29 cellular contexts compared by ENCODE assay signal in the genomic region with DNA sequence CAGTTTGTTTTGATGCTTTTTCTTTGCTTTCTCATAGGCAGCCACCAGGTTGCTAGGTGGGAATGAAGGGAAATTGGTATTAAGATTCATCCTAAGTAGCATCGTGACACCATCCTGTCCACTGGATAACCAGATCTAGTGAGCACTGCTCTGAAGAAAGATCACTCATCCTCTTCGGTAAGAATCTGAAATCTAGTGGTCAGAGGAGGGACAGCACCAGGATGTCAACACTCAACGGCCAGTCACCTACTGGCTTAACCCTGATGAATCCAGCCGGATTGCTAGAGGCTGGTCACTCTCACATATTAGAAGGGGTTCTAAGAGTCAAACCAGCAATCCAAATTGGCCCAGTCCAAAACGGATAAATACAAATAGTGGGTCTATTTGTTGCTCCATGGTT.
"Had no signal": no experiment of that assay in that cellular context is flagged by ENCODE, and none has a peak within 500 bp of the region (broad histone marks: within the 10 kb centered on the region; RNA-seq: fewer than 3 reads in every experiment).

No MANE protein-coding gene starts in this region.

- H3K4me3 Mint-ChIP-seq: activated B cell treated with CpG ODN at 0.5 μM for 24 hours; activated CD4-positive, alpha-beta T cell treated with anti-CD3 and anti-CD28 coated beads for 36 hours; activated naive CD4-positive, alpha-beta T cell treated with anti-CD3 and anti-CD28 coated beads for 36 hours; activated naive CD8-positive, alpha-beta T cell treated with anti-CD3 and anti-CD28 coated beads, Interleukin-2, amount 50 U/mL, for 24 hours; mesothelial cell of epicardium; naive thymus-derived CD8-positive, alpha-beta T cell; stimulated activated naive CD8-positive, alpha-beta T cell treated with anti-CD3 and anti-CD28 coated beads, Interleukin-15, Interleukin-2, amounts not matched to agents 100 ng/mL and 50 ng/mL, for 24 hours had no signal

- H3K4me3 ChIP-seq: body of pancreas, psoas muscle, right atrium auricular region, thyroid gland, upper lobe of right lung had no signal

- ATAC-seq: activated CD4-positive, alpha-beta T cell treated with anti-CD3 and anti-CD28 coated beads for 36 hours; activated naive CD8-positive, alpha-beta T cell treated with anti-CD3 and anti-CD28 coated beads, Interleukin-2, amount 50 U/mL, for 24 hours; body of pancreas; esophagus mucosa; left ventricle myocardium superior; naive thymus-derived CD8-positive, alpha-beta T cell; psoas muscle had no signal

- FAIRE-seq: endothelial cell of umbilical vein, frontal cortex, islet of Langerhans had no signal

- H3K27me3 Mint-ChIP-seq: activated B cell treated with CpG ODN at 0.5 μM for 24 hours; activated CD4-positive, alpha-beta T cell treated with anti-CD3 and anti-CD28 coated beads for 36 hours; activated naive CD8-positive, alpha-beta T cell treated with anti-CD3 and anti-CD28 coated beads, Interleukin-2, amount 50 U/mL, for 24 hours; naive thymus-derived CD8-positive, alpha-beta T cell; stimulated activated naive CD8-positive, alpha-beta T cell treated with anti-CD3 and anti-CD28 coated beads, Interleukin-15, Interleukin-2, amounts not matched to agents 100 ng/mL and 50 ng/mL, for 24 hours had no signal

- H3K27ac Mint-ChIP-seq: activated B cell treated with CpG ODN at 0.5 μM for 24 hours; activated CD4-positive, alpha-beta T cell treated with anti-CD3 and anti-CD28 coated beads for 36 hours; activated naive CD4-positive, alpha-beta T cell treated with anti-CD3 and anti-CD28 coated beads for 36 hours; activated naive CD8-positive, alpha-beta T cell treated with anti-CD3 and anti-CD28 coated beads, Interleukin-2, amount 50 U/mL, for 24 hours; mesothelial cell of epicardium; stimulated activated naive CD8-positive, alpha-beta T cell treated with anti-CD3 and anti-CD28 coated beads, Interleukin-15, Interleukin-2, amounts not matched to agents 100 ng/mL and 50 ng/mL, for 24 hours had no signal

- DNase-seq: activated B cell treated with CpG ODN at 0.5 μM for 24 hours; activated CD4-positive, alpha-beta T cell treated with anti-CD3 and anti-CD28 coated beads for 36 hours; activated CD4-positive, alpha-beta T cell treated with anti-CD3 and anti-CD28 coated beads, Interleukin-2, amount 50 U/mL, for 4 hours; activated CD8-positive, alpha-beta memory T cell treated with anti-CD3 and anti-CD28 coated beads, Interleukin-2, amount 50 U/mL, for 48 hours; activated effector memory CD4-positive, alpha-beta T cell treated with Interleukin-2 at 50 U/mL for 16 hours; activated naive CD4-positive, alpha-beta T cell treated with anti-CD3 and anti-CD28 coated beads for 36 hours; activated naive CD8-positive, alpha-beta T cell treated with anti-CD3 and anti-CD28 coated beads, Interleukin-2, amount 50 U/mL, for 24 hours; activated T-cell treated with anti-CD3 and anti-CD28 coated beads, Interleukin-2, amount 50 U/mL, for 48 hours; body of pancreas; central memory CD4-positive, alpha-beta T cell; dermis blood vessel endothelial cell; effector CD8-positive, alpha-beta T cell; hypothalamus; left ventricle myocardium superior; mammary epithelial cell; naive thymus-derived CD8-positive, alpha-beta T cell; psoas muscle; stimulated activated CD4-positive, alpha-beta T cell treated with anti-CD3 and anti-CD28 coated beads, Interleukin-4, amount 100 ng/mL, for 24 hours; substantia nigra; T-helper 1 cell; thyroid gland; upper lobe of right lung had no signal

- H3K27ac ChIP-seq: body of pancreas, psoas muscle, right atrium auricular region, thyroid gland, upper lobe of right lung had no signal

- H3K9me3 ChIP-seq: body of pancreas, psoas muscle, right atrium auricular region, thyroid gland, upper lobe of right lung had no signal

- H3K27me3 ChIP-seq: body of pancreas, right atrium auricular region, thyroid gland, upper lobe of right lung had no signal

- H3K9me3 Mint-ChIP-seq: activated B cell treated with CpG ODN at 0.5 μM for 24 hours; activated naive CD4-positive, alpha-beta T cell treated with anti-CD3 and anti-CD28 coated beads for 36 hours; activated naive CD8-positive, alpha-beta T cell treated with anti-CD3 and anti-CD28 coated beads, Interleukin-2, amount 50 U/mL, for 24 hours; mesothelial cell of epicardium; naive thymus-derived CD8-positive, alpha-beta T cell; stimulated activated naive CD8-positive, alpha-beta T cell treated with anti-CD3 and anti-CD28 coated beads, Interleukin-15, Interleukin-2, amounts not matched to agents 100 ng/mL and 50 ng/mL, for 24 hours had no signal
